In the genomic region with DNA sequence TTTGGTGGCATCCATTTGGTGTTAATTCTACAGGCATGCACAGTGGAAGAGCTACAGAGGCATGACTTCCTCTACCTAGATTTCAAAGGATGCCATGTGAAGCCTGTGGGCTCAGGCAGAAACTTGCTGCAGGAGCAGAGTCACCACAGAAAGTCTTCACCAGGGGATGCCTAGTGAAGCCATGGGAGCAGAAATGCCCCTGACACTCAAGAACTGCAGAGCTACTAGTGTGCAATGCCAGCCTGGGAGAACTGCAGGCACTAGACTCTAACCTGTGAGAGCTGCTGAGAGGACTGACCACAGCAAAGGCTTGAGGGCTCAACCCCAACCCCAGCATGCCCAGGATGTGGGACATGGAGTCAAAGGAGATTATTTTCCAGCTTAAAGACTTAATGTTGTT, we compare ENCODE assay signal across 27 cellular contexts. TPM values are rescaled to one million over a fixed set of nuclear protein-coding genes. Genes with fewer than 3 reads are reported as not detected.
DNase-seq lines count a peak whose midpoint lies in the region; ATAC-seq, FAIRE-seq and TF ChIP-seq lines count a peak whose summit lies in the region.
"Had no signal": no experiment of that assay in that cellular context is flagged by ENCODE, and none has a peak within 500 bp of the region (broad histone marks: within the 10 kb centered on the region; RNA-seq: fewer than 3 reads in every experiment).

No MANE protein-coding gene starts in this region.

- no peaks in the 10 kb centered on the region for H3K4me1 Mint-ChIP-seq in natural killer cell treated with Interleukin-12 subunit alpha and Interleukin-12 subunit beta and Interleukin-15 and Interleukin-18, amount 100 ng/mL, for 72 hours (ENCODE audit: low read depth in 2 of 2)
- H3K4me1 Mint-ChIP-seq in natural killer cell, result no peaks in the 10 kb centered on the region
- H3K4me1 Mint-ChIP-seq in GM23338, result no peaks in the 10 kb centered on the region
- H3K4me1 Mint-ChIP-seq: CD4-positive, alpha-beta memory T cell; CD4-positive, CD25-positive, alpha-beta regulatory T cell; CD8-positive, alpha-beta memory T cell had no signal

- H3K4me1 ChIP-seq in GM23338 (ENCODE audit: insufficient read depth), result no peaks in the 10 kb centered on the region
- H3K4me1 ChIP-seq: BE2C, BLaER1 had no signal

- H3K36me3 Mint-ChIP-seq in natural killer cell treated with Interleukin-12 subunit alpha and Interleukin-12 subunit beta and Interleukin-15 and Interleukin-18, amount 100 ng/mL, for 72 hours, result no peaks in the 10 kb centered on the region
- no peaks in the 10 kb centered on the region for H3K36me3 Mint-ChIP-seq in natural killer cell
- H3K36me3 Mint-ChIP-seq in GM23338 (ENCODE audit: low read depth), result no peaks in the 10 kb centered on the region
- H3K36me3 Mint-ChIP-seq: CD4-positive, alpha-beta memory T cell; CD4-positive, CD25-positive, alpha-beta regulatory T cell had no signal

- peak; percentile 79 for FAIRE-seq in bronchial epithelial cell (lab: Jason Lieb, UNC)
- FAIRE-seq: A204.1, G401.6, GM12891, GM19239 had no signal

- H3K79me2 ChIP-seq in GM23338 (replicated peaks; ENCODE audit: insufficient read depth), result no peaks in the 10 kb centered on the region

- ATAC-seq in natural killer cell treated with Interleukin-12 subunit alpha and Interleukin-12 subunit beta and Interleukin-15 and Interleukin-18, amount 100 ng/mL, for 72 hours, result peak; percentile 13 to 40
- ATAC-seq in natural killer cell (no peak), GM23338 (no peak)

- H3K4me2 ChIP-seq in GM23338, result no peak overlapping the region
- H3K4me2 ChIP-seq: BLaER1 had no signal

- H3K9me2 ChIP-seq in GM23338 (ENCODE audit: insufficient read depth), result no peaks in the 10 kb centered on the region

- intact Hi-C loops in natural killer cell (cut with micrococcal nuclease), result no loop called here

- H3K27ac Mint-ChIP-seq in natural killer cell treated with Interleukin-12 subunit alpha and Interleukin-12 subunit beta and Interleukin-15 and Interleukin-18, amount 100 ng/mL, for 72 hours, result no peak overlapping the region
- H3K27ac Mint-ChIP-seq in natural killer cell (no peak overlapping the region), GM23338 (no peak overlapping the region)
- H3K27ac Mint-ChIP-seq: CD14-positive monocyte; CD4-positive, alpha-beta memory T cell; CD4-positive, CD25-positive, alpha-beta regulatory T cell; CD8-positive, alpha-beta memory T cell had no signal

- H3K4me3 Mint-ChIP-seq in natural killer cell treated with Interleukin-12 subunit alpha and Interleukin-12 subunit beta and Interleukin-15 and Interleukin-18, amount 100 ng/mL, for 72 hours, result no peak overlapping the region
- H3K4me3 Mint-ChIP-seq in natural killer cell (no peak overlapping the region), GM23338 (no peak overlapping the region)
- H3K4me3 Mint-ChIP-seq: CD14-positive monocyte; CD4-positive, alpha-beta memory T cell; CD4-positive, CD25-positive, alpha-beta regulatory T cell; CD8-positive, alpha-beta memory T cell had no signal

- no peaks in the 10 kb centered on the region for H3K9me3 Mint-ChIP-seq in natural killer cell treated with Interleukin-12 subunit alpha and Interleukin-12 subunit beta and Interleukin-15 and Interleukin-18, amount 100 ng/mL, for 72 hours
- H3K9me3 Mint-ChIP-seq in natural killer cell (no peaks in the 10 kb centered on the region), GM23338 (no peaks in the 10 kb centered on the region; the same call in 2 of the 3 replicates)

- H3K27me3 ChIP-seq in GM23338 (ENCODE audit: insufficient read depth) (no peaks in the 10 kb centered on the region), bronchial epithelial cell (ENCODE audit: control insufficient read depth, insufficient read depth, low read length) (no peaks in the 10 kb centered on the region)
- H3K27me3 ChIP-seq: BE2C, BLaER1 had no signal

- peaks cover 13 to 51% of the 10 kb centered on the region in 2 donors for H3K27me3 Mint-ChIP-seq in natural killer cell treated with Interleukin-12 subunit alpha and Interleukin-12 subunit beta and Interleukin-15 and Interleukin-18, amount 100 ng/mL, for 72 hours
- peaks cover 20 to 31% of the 10 kb centered on the region in 2 donors for H3K27me3 Mint-ChIP-seq in natural killer cell (ENCODE audit: low read depth in 2 of 2)
- no peaks in the 10 kb centered on the region for H3K27me3 Mint-ChIP-seq in GM23338 (ENCODE audit: insufficient read depth, low read depth, poor library complexity)

- H3K4me3 ChIP-seq in GM23338 (no peak overlapping the region), bronchial epithelial cell (ENCODE audit: low read depth, low read length) (no peak overlapping the region)
- H3K4me3 ChIP-seq: BLaER1 had no signal

- H3K27ac ChIP-seq in GM23338 (ENCODE audit: low read depth), result no peak overlapping the region
- H3K27ac ChIP-seq: BLaER1 had no signal

- peak overlapping the region; percentile 7; the same call in 1 of the 2 replicates for H2AFZ ChIP-seq in GM23338

- DNase-seq in natural killer cell treated with Interleukin-12 subunit alpha and Interleukin-12 subunit beta and Interleukin-15 and Interleukin-18, amount 100 ng/mL, for 72 hours (ENCODE audit: low spot score), result no peak
- no peak for DNase-seq in natural killer cell
- no peak for DNase-seq in GM23338 (ENCODE audit: low spot score)
- no peak for DNase-seq in bronchial epithelial cell (ENCODE audit: low read depth)
- DNase-seq in NCI-H1694 treated with DMSO at 0.1 percent for 48 hours (lab: John Stamatoyannopoulos, UW), result no peak
- no peak for DNase-seq in cerebellar nuclear complex (lab: John Stamatoyannopoulos, UW)
- DNase-seq: 8988T; ACHN; BE2C; C1 segment of cervical spinal cord; CD4-positive, alpha-beta memory T cell; CD4-positive, CD25-positive, alpha-beta regulatory T cell; CD8-positive, alpha-beta memory T cell; COR-L47; DMS 273 treated with DMSO at 0.1 percent for 48 hours; DMS153; DMS53; DMS79; GF-D8 had no signal

- H3K36me3 ChIP-seq in GM23338 (ENCODE audit: insufficient read depth) (no peaks in the 10 kb centered on the region), bronchial epithelial cell (ENCODE audit: control insufficient read depth, insufficient read depth, low read length) (no peaks in the 10 kb centered on the region)
- H3K36me3 ChIP-seq: BE2C, BLaER1 had no signal

- TF ChIP-seq CTCF in natural killer cell (IDR thresholded peaks at IDR 0.05) (no peak), GM23338 (conservative IDR thresholded peaks at IDR 0.05; ENCODE audit: low read depth in 2 of 2) (no peak), bronchial epithelial cell (IDR thresholded peaks at IDR 0.05; ENCODE audit: insufficient read depth, low read length, severe bottlenecking) (no peak)

- H4K20me1 ChIP-seq in GM23338 (replicated peaks; ENCODE audit: insufficient read depth), result no peaks in the 10 kb centered on the region
- H4K20me1 ChIP-seq: BLaER1 had no signal

- H3F3A ChIP-seq in GM23338 (replicated peaks; ENCODE audit: low read depth), result no peaks in the 10 kb centered on the region

TF ChIP-seq in GM23338, 12 proteins besides CTCF, POLR2A, EP300 and RAD21 (continues in another document):
- TF ChIP-seq, protein P1, sequence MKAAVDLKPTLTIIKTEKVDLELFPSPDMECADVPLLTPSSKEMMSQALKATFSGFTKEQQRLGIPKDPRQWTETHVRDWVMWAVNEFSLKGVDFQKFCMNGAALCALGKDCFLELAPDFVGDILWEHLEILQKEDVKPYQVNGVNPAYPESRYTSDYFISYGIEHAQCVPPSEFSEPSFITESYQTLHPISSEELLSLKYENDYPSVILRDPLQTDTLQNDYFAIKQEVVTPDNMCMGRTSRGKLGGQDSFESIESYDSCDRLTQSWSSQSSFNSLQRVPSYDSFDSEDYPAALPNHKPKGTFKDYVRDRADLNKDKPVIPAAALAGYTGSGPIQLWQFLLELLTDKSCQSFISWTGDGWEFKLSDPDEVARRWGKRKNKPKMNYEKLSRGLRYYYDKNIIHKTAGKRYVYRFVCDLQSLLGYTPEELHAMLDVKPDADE (IDR thresholded peaks at IDR 0.05), result no peak
- TF ChIP-seq POLR2AphosphoS5 (IDR thresholded peaks at IDR 0.05; ENCODE audit: low read depth) (no peak), ZNF114 (CRISPR knock-in tag; IDR thresholded peaks at IDR 0.05) (no peak)
- TF ChIP-seq, protein P2, sequence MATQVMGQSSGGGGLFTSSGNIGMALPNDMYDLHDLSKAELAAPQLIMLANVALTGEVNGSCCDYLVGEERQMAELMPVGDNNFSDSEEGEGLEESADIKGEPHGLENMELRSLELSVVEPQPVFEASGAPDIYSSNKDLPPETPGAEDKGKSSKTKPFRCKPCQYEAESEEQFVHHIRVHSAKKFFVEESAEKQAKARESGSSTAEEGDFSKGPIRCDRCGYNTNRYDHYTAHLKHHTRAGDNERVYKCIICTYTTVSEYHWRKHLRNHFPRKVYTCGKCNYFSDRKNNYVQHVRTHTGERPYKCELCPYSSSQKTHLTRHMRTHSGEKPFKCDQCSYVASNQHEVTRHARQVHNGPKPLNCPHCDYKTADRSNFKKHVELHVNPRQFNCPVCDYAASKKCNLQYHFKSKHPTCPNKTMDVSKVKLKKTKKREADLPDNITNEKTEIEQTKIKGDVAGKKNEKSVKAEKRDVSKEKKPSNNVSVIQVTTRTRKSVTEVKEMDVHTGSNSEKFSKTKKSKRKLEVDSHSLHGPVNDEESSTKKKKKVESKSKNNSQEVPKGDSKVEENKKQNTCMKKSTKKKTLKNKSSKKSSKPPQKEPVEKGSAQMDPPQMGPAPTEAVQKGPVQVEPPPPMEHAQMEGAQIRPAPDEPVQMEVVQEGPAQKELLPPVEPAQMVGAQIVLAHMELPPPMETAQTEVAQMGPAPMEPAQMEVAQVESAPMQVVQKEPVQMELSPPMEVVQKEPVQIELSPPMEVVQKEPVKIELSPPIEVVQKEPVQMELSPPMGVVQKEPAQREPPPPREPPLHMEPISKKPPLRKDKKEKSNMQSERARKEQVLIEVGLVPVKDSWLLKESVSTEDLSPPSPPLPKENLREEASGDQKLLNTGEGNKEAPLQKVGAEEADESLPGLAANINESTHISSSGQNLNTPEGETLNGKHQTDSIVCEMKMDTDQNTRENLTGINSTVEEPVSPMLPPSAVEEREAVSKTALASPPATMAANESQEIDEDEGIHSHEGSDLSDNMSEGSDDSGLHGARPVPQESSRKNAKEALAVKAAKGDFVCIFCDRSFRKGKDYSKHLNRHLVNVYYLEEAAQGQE (IDR thresholded peaks at IDR 0.05; ENCODE audit: unreplicated experiment), result no peak

RNA-seq across cellular contexts. Expression of a gene that starts 3.9 kb away (rescaled TPM):
- total RNA-seq in natural killer cell treated with Interleukin-12 subunit alpha and Interleukin-12 subunit beta and Interleukin-15 and Interleukin-18, amount 100 ng/mL, for 72 hours, result not detected
- total RNA-seq in natural killer cell (not detected), bronchial epithelial cell (0.26 TPM in 1 of 2 replicates, not detected in the other)
- 2.6 TPM in 1 of 2 replicates, not detected in the other for total RNA-seq in GM23338 (2014; rRNA removed; shearing (Covaris generic))
- not detected in 2 replicates for polyA plus RNA-seq in GM23338 (2016; fragmentation: Nextera tagmentation; extraction: Ambion mirVana)
- total RNA-seq: A673; CD4-positive, alpha-beta memory T cell; CD4-positive, CD25-positive, alpha-beta regulatory T cell; CD8-positive, alpha-beta memory T cell had no signal
- polyA plus RNA-seq: AG04450; CD14-positive monocyte; CD4-positive, alpha-beta memory T cell; CD4-positive, CD25-positive, alpha-beta regulatory T cell; CD8-positive, alpha-beta memory T cell had no signal

RNA-seq across cellular contexts. Expression of a gene that starts 29.1 kb away (rescaled TPM):
- total RNA-seq in natural killer cell treated with Interleukin-12 subunit alpha and Interleukin-12 subunit beta and Interleukin-15 and Interleukin-18, amount 100 ng/mL, for 72 hours, result not detected
- total RNA-seq in natural killer cell (not detected), bronchial epithelial cell (not detected in 2 replicates)
- not detected in 2 replicates for total RNA-seq in GM23338 (2014; rRNA removed; shearing (Covaris generic))
- polyA plus RNA-seq in GM23338 (2016; fragmentation: Nextera tagmentation; extraction: Ambion mirVana), result not detected in 2 replicates
- total RNA-seq: A673; CD4-positive, alpha-beta memory T cell; CD4-positive, CD25-positive, alpha-beta regulatory T cell; CD8-positive, alpha-beta memory T cell had no signal
- polyA plus RNA-seq: AG04450; CD14-positive monocyte; CD4-positive, alpha-beta memory T cell; CD4-positive, CD25-positive, alpha-beta regulatory T cell; CD8-positive, alpha-beta memory T cell had no signal

Comparison
In these comparisons a context has a peak if more than half of its experiments do, and no peak if none do; other contexts are left out.
1. ATAC-seq: peak in natural killer cell treated with Interleukin-12 subunit alpha and Interleukin-12 subunit beta and Interleukin-15 and Interleukin-18, amount 100 ng/mL, for 72 hours (2 of 2); none in natural killer cell (0 of 3) and GM23338 (single experiment).